Comparison of ENCODE assay signal across 24 cellular contexts in genomic region chr5:7983433-7983832, GRCh38.
DNase-seq lines count a peak whose midpoint lies in the region; ATAC-seq, FAIRE-seq and TF ChIP-seq lines count a peak whose summit lies in the region.
"Had no signal": no experiment of that assay in that cellular context is flagged by ENCODE, and none has a peak within 500 bp of the region (broad histone marks: within the 10 kb centered on the region; RNA-seq: fewer than 3 reads in every experiment).

No MANE protein-coding gene starts in this region.

- CTCF ChIA-PET in HepG2 (lab: Yijun Ruan, JAX; ENCODE audit: low intra/inter-chr PET ratio, low total read pairs) = no interaction called here

- H3K27ac Mint-ChIP-seq in natural killer cell treated with Interleukin-12 subunit alpha and Interleukin-12 subunit beta and Interleukin-15 and Interleukin-18, amount 100 ng/mL, for 72 hours = no peak overlapping the region
- no peak overlapping the region for H3K27ac Mint-ChIP-seq in natural killer cell
- H3K27ac Mint-ChIP-seq in stimulated activated effector memory CD8-positive, alpha-beta T cell treated with anti-CD3 and anti-CD28 coated beads, Interleukin-12 subunit alpha, Interleukin-12 subunit beta, amount 100 ng/mL, for 72 hours = no peak overlapping the region
- H3K27ac Mint-ChIP-seq in progenitor cell of endocrine pancreas = no peak overlapping the region
- no peak overlapping the region for H3K27ac Mint-ChIP-seq in activated T-helper 1 cell treated with anti-CD3 and anti-CD28 coated beads, Interleukin-12 subunit alpha, Interleukin-12 subunit beta, Interleukin-2, Interleukin-4 antibody, amounts not matched to agents 30 ng/mL and 10 ng/mL and 1 ng/mL, durations not matched to agents 14 hours and 24 hours and 36 hours
- H3K27ac Mint-ChIP-seq: CD4-positive, alpha-beta T cell; HFFc6 had no signal

- TF ChIP-seq RAD21 in HepG2 (CRISPR knock-in tag; IDR thresholded peaks at IDR 0.05) = no peak

- no peaks in the 10 kb centered on the region for H3K27me3 Mint-ChIP-seq in natural killer cell treated with Interleukin-12 subunit alpha and Interleukin-12 subunit beta and Interleukin-15 and Interleukin-18, amount 100 ng/mL, for 72 hours
- H3K27me3 Mint-ChIP-seq in natural killer cell (ENCODE audit: low read depth in 2 of 2) (no peaks in the 10 kb centered on the region), progenitor cell of endocrine pancreas (no peaks in the 10 kb centered on the region)
- peaks cover 2% of the 10 kb centered on the region for H3K27me3 Mint-ChIP-seq in activated T-helper 1 cell treated with anti-CD3 and anti-CD28 coated beads, Interleukin-12 subunit alpha, Interleukin-12 subunit beta, Interleukin-2, Interleukin-4 antibody, amounts not matched to agents 30 ng/mL and 10 ng/mL and 1 ng/mL, durations not matched to agents 14 hours and 24 hours and 36 hours (ENCODE audit: insufficient read depth)
- H3K27me3 Mint-ChIP-seq: CD4-positive, alpha-beta T cell had no signal

- 0% methylated on average over 2 of the region's 18 CpGs for WGBS in HepG2 (ENCODE audit: low lambda C conversion rate)
- 93 to 95% methylated on average over 18 of the region's 18 CpGs for WGBS in aorta, 2 donors
- WGBS in right cardiac atrium = 97% methylated on average over 18 of the region's 18 CpGs

- no peak for FAIRE-seq in HepG2 (lab: Jason Lieb, UNC)

- no peak for TF ChIP-seq POLR2A in HepG2 (IDR thresholded peaks at IDR 0.05; ENCODE audit: insufficient read depth in 1 of 2, low read depth in 2 of 2, low read length in 2 of 2)

- BruUV-seq in HepG2 (replicated peaks; lab: Mats Ljungman, UMichigan) = no TSS peak

- POLR2A ChIA-PET in HepG2 (lab: Yijun Ruan, JAX) = no interaction called here

- peaks cover 7% of the 10 kb centered on the region for H3K9me3 Mint-ChIP-seq in natural killer cell treated with Interleukin-12 subunit alpha and Interleukin-12 subunit beta and Interleukin-15 and Interleukin-18, amount 100 ng/mL, for 72 hours
- H3K9me3 Mint-ChIP-seq in natural killer cell = peaks cover 4 to 7% of the 10 kb centered on the region in 2 donors
- peaks cover 4% of the 10 kb centered on the region for H3K9me3 Mint-ChIP-seq in stimulated activated effector memory CD8-positive, alpha-beta T cell treated with anti-CD3 and anti-CD28 coated beads, Interleukin-12 subunit alpha, Interleukin-12 subunit beta, amount 100 ng/mL, for 72 hours
- H3K9me3 Mint-ChIP-seq in progenitor cell of endocrine pancreas (ENCODE audit: low read depth) = peaks cover 5% of the 10 kb centered on the region
- no peaks in the 10 kb centered on the region for H3K9me3 Mint-ChIP-seq in activated T-helper 1 cell treated with anti-CD3 and anti-CD28 coated beads, Interleukin-12 subunit alpha, Interleukin-12 subunit beta, Interleukin-2, Interleukin-4 antibody, amounts not matched to agents 30 ng/mL and 10 ng/mL and 1 ng/mL, durations not matched to agents 14 hours and 24 hours and 36 hours

- no peak for TF ChIP-seq CTCF in natural killer cell (IDR thresholded peaks at IDR 0.05)
- TF ChIP-seq CTCF in HepG2 (CRISPR knock-in tag; IDR thresholded peaks at IDR 0.05) = no peak
- no peak for TF ChIP-seq CTCF in progenitor cell of endocrine pancreas (IDR thresholded peaks at IDR 0.05; ENCODE audit: unreplicated experiment)

- no peaks in the 10 kb centered on the region for H4K20me1 ChIP-seq in HepG2 (ENCODE audit: insufficient read depth, low read length)
- H4K20me1 ChIP-seq: BLaER1 treated with 17β-estradiol and CSF1 and Interleukin-3, amounts not matched to agents 10 nM and 100 nM had no signal

- H3K36me3 Mint-ChIP-seq in natural killer cell treated with Interleukin-12 subunit alpha and Interleukin-12 subunit beta and Interleukin-15 and Interleukin-18, amount 100 ng/mL, for 72 hours = no peaks in the 10 kb centered on the region
- H3K36me3 Mint-ChIP-seq in natural killer cell = no peaks in the 10 kb centered on the region
- H3K36me3 Mint-ChIP-seq in stimulated activated effector memory CD8-positive, alpha-beta T cell treated with anti-CD3 and anti-CD28 coated beads, Interleukin-12 subunit alpha, Interleukin-12 subunit beta, amount 100 ng/mL, for 72 hours = no peaks in the 10 kb centered on the region
- H3K36me3 Mint-ChIP-seq in progenitor cell of endocrine pancreas (ENCODE audit: insufficient read depth) = no peaks in the 10 kb centered on the region
- H3K36me3 Mint-ChIP-seq in activated T-helper 1 cell treated with anti-CD3 and anti-CD28 coated beads, Interleukin-12 subunit alpha, Interleukin-12 subunit beta, Interleukin-2, Interleukin-4 antibody, amounts not matched to agents 30 ng/mL and 10 ng/mL and 1 ng/mL, durations not matched to agents 14 hours and 24 hours and 36 hours (ENCODE audit: low read depth) = no peaks in the 10 kb centered on the region

- H3K36me3 ChIP-seq in HepG2 (replicated peaks in 1 of 2; ENCODE audit: control insufficient read depth in 1 of 2, insufficient read depth in 2 of 2, low read length in 2 of 2) (no peaks in the 10 kb centered on the region), aorta (ENCODE audit: control insufficient read depth in 1 of 2, insufficient read depth in 2 of 2, low read length in 1 of 2) (no peaks in the 10 kb centered on the region)
- H3K36me3 ChIP-seq: BLaER1 treated with 17β-estradiol and CSF1 and Interleukin-3, amounts not matched to agents 10 nM and 100 nM; HAP-1 had no signal

- no peaks in the 10 kb centered on the region for H3K79me2 ChIP-seq in HepG2 (ENCODE audit: insufficient read depth, low read length)

- intact Hi-C loops in natural killer cell (cut with micrococcal nuclease) (no loop called here), HepG2 (cut with micrococcal nuclease; ENCODE audit: unreplicated experiment) (no loop called here), aorta (cut with DNase I) (no loop called here), right cardiac atrium (cut with DNase I) (no loop called here)
- intact Hi-C loops in activated T-helper 1 cell treated with anti-CD3 and anti-CD28 coated beads, Interleukin-12 subunit alpha, Interleukin-12 subunit beta, Interleukin-2, Interleukin-4 antibody, amounts not matched to agents 30 ng/mL and 10 ng/mL and 1 ng/mL, durations not matched to agents 14 hours and 24 hours and 36 hours (cut with micrococcal nuclease) = no loop called here

- H2AFZ ChIP-seq in HepG2 (ENCODE audit: low read length) = no peak overlapping the region
- H2AFZ ChIP-seq: GM23248 had no signal

- no peak overlapping the region for H3K4me3 Mint-ChIP-seq in natural killer cell treated with Interleukin-12 subunit alpha and Interleukin-12 subunit beta and Interleukin-15 and Interleukin-18, amount 100 ng/mL, for 72 hours
- H3K4me3 Mint-ChIP-seq in natural killer cell (no peak overlapping the region), progenitor cell of endocrine pancreas (ENCODE audit: low read depth) (no peak overlapping the region)
- H3K4me3 Mint-ChIP-seq in stimulated activated effector memory CD8-positive, alpha-beta T cell treated with anti-CD3 and anti-CD28 coated beads, Interleukin-12 subunit alpha, Interleukin-12 subunit beta, amount 100 ng/mL, for 72 hours = no peak overlapping the region
- H3K4me3 Mint-ChIP-seq in activated T-helper 1 cell treated with anti-CD3 and anti-CD28 coated beads, Interleukin-12 subunit alpha, Interleukin-12 subunit beta, Interleukin-2, Interleukin-4 antibody, amounts not matched to agents 30 ng/mL and 10 ng/mL and 1 ng/mL, durations not matched to agents 14 hours and 24 hours and 36 hours = no peak overlapping the region
- H3K4me3 Mint-ChIP-seq: CD4-positive, alpha-beta T cell; HFFc6 had no signal

- no peak overlapping the region for H3K27ac ChIP-seq in HepG2 (ENCODE audit: extremely low read length, insufficient read depth, low read length)
- H3K27ac ChIP-seq in aorta (ENCODE audit: low read depth in 1 of 2, low read length in 2 of 2) = no peak overlapping the region
- H3K27ac ChIP-seq in right cardiac atrium (ENCODE audit: low read length) = no peak overlapping the region
- H3K27ac ChIP-seq: BLaER1 treated with 17β-estradiol and CSF1 and Interleukin-3, amounts not matched to agents 10 nM and 100 nM; GM23248; HL-60 had no signal

- H3K27me3 ChIP-seq in HepG2 (ENCODE audit: control insufficient read depth in 1 of 2, insufficient read depth in 2 of 2, low read length in 2 of 2) = no peaks in the 10 kb centered on the region; a peak in 1 of 5 replicates
- H3K27me3 ChIP-seq in aorta (ENCODE audit: control insufficient read depth in 1 of 2, insufficient read depth in 2 of 2, low read length in 1 of 2) = no peaks in the 10 kb centered on the region
- no peaks in the 10 kb centered on the region for H3K27me3 ChIP-seq in right cardiac atrium (ENCODE audit: control insufficient read depth, insufficient read depth)
- H3K27me3 ChIP-seq: BLaER1 treated with 17β-estradiol and CSF1 and Interleukin-3, amounts not matched to agents 10 nM and 100 nM had no signal

- no peak overlapping the region for H3K9ac ChIP-seq in HepG2 (ENCODE audit: insufficient read depth, low read depth, low read length)
- H3K9ac ChIP-seq: BLaER1 treated with 17β-estradiol and CSF1 and Interleukin-3, amounts not matched to agents 10 nM and 100 nM; GM23248 had no signal

- H3K4me1 Mint-ChIP-seq in natural killer cell treated with Interleukin-12 subunit alpha and Interleukin-12 subunit beta and Interleukin-15 and Interleukin-18, amount 100 ng/mL, for 72 hours (ENCODE audit: low read depth in 2 of 2) = no peaks in the 10 kb centered on the region
- H3K4me1 Mint-ChIP-seq in natural killer cell = no peaks in the 10 kb centered on the region
- no peaks in the 10 kb centered on the region for H3K4me1 Mint-ChIP-seq in stimulated activated effector memory CD8-positive, alpha-beta T cell treated with anti-CD3 and anti-CD28 coated beads, Interleukin-12 subunit alpha, Interleukin-12 subunit beta, amount 100 ng/mL, for 72 hours
- no peaks in the 10 kb centered on the region for H3K4me1 Mint-ChIP-seq in progenitor cell of endocrine pancreas (ENCODE audit: low read depth)
- H3K4me1 Mint-ChIP-seq in activated T-helper 1 cell treated with anti-CD3 and anti-CD28 coated beads, Interleukin-12 subunit alpha, Interleukin-12 subunit beta, Interleukin-2, Interleukin-4 antibody, amounts not matched to agents 30 ng/mL and 10 ng/mL and 1 ng/mL, durations not matched to agents 14 hours and 24 hours and 36 hours (ENCODE audit: low read depth) = no peaks in the 10 kb centered on the region

- H3K4me2 ChIP-seq in HepG2 (ENCODE audit: low read depth, low read length) = no peak overlapping the region
- H3K4me2 ChIP-seq: BLaER1 treated with 17β-estradiol and CSF1 and Interleukin-3, amounts not matched to agents 10 nM and 100 nM had no signal

- TF ChIP-seq EP300 in HepG2 (IDR thresholded peaks at IDR 0.05; ENCODE audit: low read depth in 2 of 2, low read length in 2 of 2) (no peak), HepG2 (CRISPR knock-in tag; IDR thresholded peaks at IDR 0.05; ENCODE audit: borderline replicate concordance) (no peak)

- in situ Hi-C loops in HepG2 (cut with HindIII; ENCODE audit: extremely low pct_ligation_motif_present, low pct_unique_long_range_greater_than_20kb) = no loop called here

- H3K4me1 ChIP-seq in HepG2 (ENCODE audit: insufficient read depth, low read length) = no peaks in the 10 kb centered on the region
- H3K4me1 ChIP-seq in aorta (ENCODE audit: control insufficient read depth in 1 of 2, insufficient read depth in 2 of 2, low read length in 2 of 2) = no peaks in the 10 kb centered on the region
- no peaks in the 10 kb centered on the region for H3K4me1 ChIP-seq in right cardiac atrium (ENCODE audit: control insufficient read depth, insufficient read depth, low read length)
- H3K4me1 ChIP-seq: HAP-1 had no signal

- H3K9me3 ChIP-seq in HepG2 (ENCODE audit: low read length) (no peaks in the 10 kb centered on the region), aorta (ENCODE audit: control insufficient read depth, low read length) (no peaks in the 10 kb centered on the region), right cardiac atrium (ENCODE audit: control insufficient read depth, low read length) (no peaks in the 10 kb centered on the region)
- H3K9me3 ChIP-seq: HAP-1 had no signal

- peak; percentile 43 to 44 for ATAC-seq in natural killer cell treated with Interleukin-12 subunit alpha and Interleukin-12 subunit beta and Interleukin-15 and Interleukin-18, amount 100 ng/mL, for 72 hours
- ATAC-seq in natural killer cell (no peak), HepG2 (peak; percentile 42; the same call in 2 of the 3 replicates), aorta (ENCODE audit: low FRiP score) (peak; percentile 57), right cardiac atrium (no peak)
- ATAC-seq in stimulated activated effector memory CD8-positive, alpha-beta T cell treated with anti-CD3 and anti-CD28 coated beads, Interleukin-12 subunit alpha, Interleukin-12 subunit beta, amount 100 ng/mL, for 72 hours = peak; percentile 42

- no peak for DNase-seq in natural killer cell treated with Interleukin-12 subunit alpha and Interleukin-12 subunit beta and Interleukin-15 and Interleukin-18, amount 100 ng/mL, for 72 hours (ENCODE audit: low spot score)
- no peak for DNase-seq in natural killer cell
- no peak for DNase-seq in HepG2 (ENCODE audit: low spot score)
- DNase-seq in stimulated activated effector memory CD8-positive, alpha-beta T cell treated with anti-CD3 and anti-CD28 coated beads, Interleukin-12 subunit alpha, Interleukin-12 subunit beta, amount 100 ng/mL, for 72 hours (ENCODE audit: low spot score in 2 of 2) = no peak
- no peak for DNase-seq in aorta
- no peak for DNase-seq in right cardiac atrium
- DNase-seq in progenitor cell of endocrine pancreas (ENCODE audit: low spot score, unreplicated experiment) = no peak
- DNase-seq in activated T-helper 1 cell treated with anti-CD3 and anti-CD28 coated beads, Interleukin-12 subunit alpha, Interleukin-12 subunit beta, Interleukin-2, Interleukin-4 antibody, amounts not matched to agents 30 ng/mL and 10 ng/mL and 1 ng/mL, durations not matched to agents 14 hours and 24 hours and 36 hours (ENCODE audit: low spot score) = no peak
- DNase-seq: AML-193; CD4-positive, alpha-beta T cell; DMS53; GM23248; HFFc6; Kasumi-1; NCI-H1105; NCI-H1436 treated with DMSO at 0.1 percent for 48 hours; NCI-H187 treated with DMSO at 0.1 percent for 48 hours; NCI-H2171 treated with DMSO at 0.1 percent for 48 hours; NCI-H345; NCI-H524; NCI-H748 treated with DMSO at 0.1 percent for 48 hours had no signal

- H3K4me3 ChIP-seq in HepG2 (replicated peaks in 1 of 3; ENCODE audit: insufficient read depth in 1 of 3, low read depth in 2 of 3, low read length in 3 of 3) (no peak overlapping the region), aorta (ENCODE audit: low read length in 2 of 2) (no peak overlapping the region), right cardiac atrium (ENCODE audit: low read length) (no peak overlapping the region)
- H3K4me3 ChIP-seq: BLaER1 treated with 17β-estradiol and CSF1 and Interleukin-3, amounts not matched to agents 10 nM and 100 nM; GM23248; HAP-1 had no signal

Comparison
In these comparisons a context has a peak if more than half of its experiments do, and no peak if none do; other contexts are left out.
1. ATAC-seq: peak in natural killer cell treated with Interleukin-12 subunit alpha and Interleukin-12 subunit beta and Interleukin-15 and Interleukin-18, amount 100 ng/mL, for 72 hours (2 of 2), HepG2 (single experiment), stimulated activated effector memory CD8-positive, alpha-beta T cell treated with anti-CD3 and anti-CD28 coated beads, Interleukin-12 subunit alpha, Interleukin-12 subunit beta, amount 100 ng/mL, for 72 hours (single experiment) and aorta (single experiment); none in natural killer cell (0 of 3) and right cardiac atrium (0 of 2).